Comparison of ENCODE assay signal across 1 cellular context in the genomic region with DNA sequence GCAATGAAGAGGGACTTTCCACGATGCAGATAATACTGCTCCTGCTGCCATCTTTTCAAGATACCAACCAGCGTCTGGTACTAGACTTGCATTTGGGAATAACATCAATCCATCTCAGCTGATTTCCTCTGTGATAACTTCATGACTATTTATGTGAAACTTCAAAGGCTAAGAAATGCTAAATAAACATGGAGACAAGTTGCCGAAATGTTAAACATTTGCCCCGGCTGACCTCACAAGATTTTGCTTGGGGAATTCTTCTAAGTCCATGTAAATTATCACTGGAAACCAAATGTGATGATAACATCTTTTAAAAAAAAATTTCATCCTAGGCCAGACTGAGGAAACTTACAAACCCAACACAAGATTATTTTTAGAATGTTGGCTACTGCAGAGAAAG.
TF ChIP-seq lines count a peak whose summit lies in the region.

No MANE protein-coding gene starts in this region.

TF ChIP-seq in SK-N-SH treated with all-trans-retinoic acid at 6 μM for 48 hours, 23 proteins besides CTCF, POLR2A, EP300 and RAD21 (continued from another document):
- TF ChIP-seq, protein P1, sequence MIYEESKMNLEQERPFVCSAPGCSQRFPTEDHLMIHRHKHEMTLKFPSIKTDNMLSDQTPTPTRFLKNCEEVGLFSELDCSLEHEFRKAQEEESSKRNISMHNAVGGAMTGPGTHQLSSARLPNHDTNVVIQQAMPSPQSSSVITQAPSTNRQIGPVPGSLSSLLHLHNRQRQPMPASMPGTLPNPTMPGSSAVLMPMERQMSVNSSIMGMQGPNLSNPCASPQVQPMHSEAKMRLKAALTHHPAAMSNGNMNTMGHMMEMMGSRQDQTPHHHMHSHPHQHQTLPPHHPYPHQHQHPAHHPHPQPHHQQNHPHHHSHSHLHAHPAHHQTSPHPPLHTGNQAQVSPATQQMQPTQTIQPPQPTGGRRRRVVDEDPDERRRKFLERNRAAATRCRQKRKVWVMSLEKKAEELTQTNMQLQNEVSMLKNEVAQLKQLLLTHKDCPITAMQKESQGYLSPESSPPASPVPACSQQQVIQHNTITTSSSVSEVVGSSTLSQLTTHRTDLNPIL (CRISPR knock-in tag; IDR thresholded peaks at IDR 0.05; ENCODE audit: low read depth), result no peak
- TF ChIP-seq BACH2 (CRISPR knock-in tag; IDR thresholded peaks at IDR 0.05; ENCODE audit: borderline replicate concordance), result no peak
- TF ChIP-seq ARNTL (CRISPR knock-in tag; IDR thresholded peaks at IDR 0.05; ENCODE audit: borderline replicate concordance, low read depth), result no peak
- TF ChIP-seq ZFP3 (CRISPR knock-in tag; IDR thresholded peaks at IDR 0.05), result no peak
